Comparison of ENCODE assay signal across 11 cellular contexts in genomic region chr5:23332650-23333251, GRCh38.
DNase-seq lines count a peak whose midpoint lies in the region; ATAC-seq lines count a peak whose summit lies in the region.
"Had no signal": no experiment of that assay in that cellular context is flagged by ENCODE, and none has a peak within 500 bp of the region (broad histone marks: within the 10 kb centered on the region; RNA-seq: fewer than 3 reads in every experiment).

No MANE protein-coding gene starts in this region.

- H3K27ac Mint-ChIP-seq in T-helper 2 cell treated with Interferon-gamma antibody and Interleukin-4, amounts not matched to agents 5 μg/mL and 100 μg/mL, for 36 hours = no peak overlapping the region

- no peak overlapping the region for H3K4me3 Mint-ChIP-seq in T-helper 2 cell treated with Interferon-gamma antibody and Interleukin-4, amounts not matched to agents 5 μg/mL and 100 μg/mL, for 36 hours

- H3K9me3 ChIP-seq in Karpas-422 (ENCODE audit: low read length) = no peaks in the 10 kb centered on the region; the same call in 1 of the 2 replicates
- H3K9me3 ChIP-seq: tibial artery had no signal

- H3K27me3 ChIP-seq in Karpas-422 (ENCODE audit: low read length) = no peaks in the 10 kb centered on the region
- H3K27me3 ChIP-seq: tibial artery had no signal

- in situ Hi-C loops in SK-MEL-5 (cut with HindIII; ENCODE audit: low pct_unique_long_range_greater_than_20kb, low sequenced_read_pairs) = no loop called here

- peaks cover 30% of the 10 kb centered on the region for H3K9me3 Mint-ChIP-seq in T-helper 2 cell treated with Interferon-gamma antibody and Interleukin-4, amounts not matched to agents 5 μg/mL and 100 μg/mL, for 36 hours

- no peaks in the 10 kb centered on the region for H4K20me1 ChIP-seq in Karpas-422 (ENCODE audit: insufficient read depth, low read depth, low read length)

- H3K9ac ChIP-seq in Karpas-422 (ENCODE audit: low read length) = no peak overlapping the region

- H3K4me3 ChIP-seq in Karpas-422 (ENCODE audit: low read length) = no peak overlapping the region
- H3K4me3 ChIP-seq: tibial artery had no signal

- no peaks in the 10 kb centered on the region for H3K79me2 ChIP-seq in Karpas-422 (ENCODE audit: low read length)

- H3K27ac ChIP-seq in Karpas-422 (ENCODE audit: low read length) = no peak overlapping the region
- H3K27ac ChIP-seq: tibial artery had no signal

- H2AFZ ChIP-seq in Karpas-422 (ENCODE audit: low read length) = no peak overlapping the region

- H3K9me2 ChIP-seq in Karpas-422 (replicated peaks; ENCODE audit: insufficient read depth, low read length) = no peaks in the 10 kb centered on the region

- H3K4me2 ChIP-seq in Karpas-422 (ENCODE audit: low read depth, low read length, poor library complexity, severe bottlenecking) = no peak overlapping the region

- no peaks in the 10 kb centered on the region for H3K4me1 Mint-ChIP-seq in T-helper 2 cell treated with Interferon-gamma antibody and Interleukin-4, amounts not matched to agents 5 μg/mL and 100 μg/mL, for 36 hours (ENCODE audit: low read depth)

- no peaks in the 10 kb centered on the region for H3K27me3 Mint-ChIP-seq in T-helper 2 cell treated with Interferon-gamma antibody and Interleukin-4, amounts not matched to agents 5 μg/mL and 100 μg/mL, for 36 hours (ENCODE audit: low read depth)

- DNase-seq in DMS 273 (lab: John Stamatoyannopoulos, UW; ENCODE audit: unreplicated experiment) (peak; percentile 50), Karpas-422 (peak; percentile 55), SK-MEL-5 (ENCODE audit: low read depth, low spot score) (peak; percentile 78), iPS-NIHi7 (ENCODE audit: extremely low spot score) (peak; percentile 8), hippocampal formation (lab: John Stamatoyannopoulos, UW) (no peak), NCI-H2107 treated with DMSO at 0.1 percent for 48 hours (lab: John Stamatoyannopoulos, UW; ENCODE audit: unreplicated experiment) (no peak)
- DNase-seq in T-helper 2 cell treated with Interferon-gamma antibody and Interleukin-4, amounts not matched to agents 5 μg/mL and 100 μg/mL, for 36 hours (ENCODE audit: low spot score) = no peak
- DNase-seq: caudate nucleus; NK-92 treated with Interleukin-12 subunit alpha and Interleukin-12 subunit beta, amount 100 ng/mL, for 24 hours; tibial artery had no signal

- H3K36me3 ChIP-seq in Karpas-422 (ENCODE audit: insufficient read depth, low read length) = no peaks in the 10 kb centered on the region
- H3K36me3 ChIP-seq: tibial artery had no signal

- no peaks in the 10 kb centered on the region for H3K4me1 ChIP-seq in Karpas-422 (ENCODE audit: low read length)
- H3K4me1 ChIP-seq: tibial artery had no signal

- no peak for ATAC-seq in HG02885 (IDR thresholded peaks at IDR 0.05; ENCODE audit: poor library complexity, unreplicated experiment)

- no peaks in the 10 kb centered on the region for H3K36me3 Mint-ChIP-seq in T-helper 2 cell treated with Interferon-gamma antibody and Interleukin-4, amounts not matched to agents 5 μg/mL and 100 μg/mL, for 36 hours (ENCODE audit: low read depth)

Comparison
In these comparisons a context has a peak if more than half of its experiments do, and no peak if none do; other contexts are left out.
1. DNase-seq: peak in DMS 273 (single experiment), Karpas-422 (single experiment), SK-MEL-5 (single experiment) and iPS-NIHi7 (single experiment); none in hippocampal formation (0 of 2), NCI-H2107 treated with DMSO at 0.1 percent for 48 hours (single experiment) and T-helper 2 cell treated with Interferon-gamma antibody and Interleukin-4, amounts not matched to agents 5 μg/mL and 100 μg/mL, for 36 hours (single experiment).